19 cellular contexts compared by ENCODE assay signal in the genomic region with DNA sequence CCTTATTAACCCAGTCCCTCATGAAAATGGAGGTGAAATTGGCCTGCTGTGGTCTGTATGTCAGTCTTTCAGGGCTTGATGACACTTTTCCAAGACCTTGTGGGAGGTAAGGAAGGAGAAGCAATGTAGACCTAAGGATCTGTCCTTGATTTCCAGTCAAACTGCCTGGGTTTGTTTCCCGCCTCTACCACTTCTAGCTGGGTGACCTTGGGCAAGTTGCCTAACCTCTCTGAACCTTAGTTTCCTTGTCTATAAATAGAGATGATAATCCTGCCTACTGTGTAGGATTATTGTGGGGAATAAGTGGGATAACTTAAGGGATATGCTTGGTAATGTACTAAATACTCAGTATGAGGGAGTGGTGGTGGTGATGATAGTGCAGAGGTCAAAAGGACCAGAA.
"Had no signal": no experiment of that assay in that cellular context is flagged by ENCODE, and none has a peak within 500 bp of the region (broad histone marks: within the 10 kb centered on the region; RNA-seq: fewer than 3 reads in every experiment).

No MANE protein-coding gene starts in this region.

- H3K9me3 ChIP-seq: ovary, upper lobe of left lung had no signal

- ATAC-seq: activated naive CD4-positive, alpha-beta T cell treated with anti-CD3 and anti-CD28 coated beads, Interleukin-2, amount 50 U/mL, for 72 hours; activated T-cell treated with anti-CD3 and anti-CD28 coated beads, Interleukin-2, amount 50 U/mL, for 72 hours had no signal

- H3K27me3 ChIP-seq: ovary, upper lobe of left lung had no signal

- H3K4me3 ChIP-seq: coronary artery, ovary, upper lobe of left lung had no signal

- H3K4me1 ChIP-seq: upper lobe of left lung had no signal

- H3K9me3 Mint-ChIP-seq: activated CD4-positive, alpha-beta T cell treated with anti-CD3 and anti-CD28 coated beads, Interleukin-2, amount 10 ng/mL, durations not matched to agents 7 days and 5 days; activated naive CD4-positive, alpha-beta T cell treated with anti-CD3 and anti-CD28 coated beads, Interleukin-2, amount 50 U/mL, for 72 hours; activated T-cell treated with anti-CD3 and anti-CD28 coated beads, Interleukin-2, amount 50 U/mL, for 72 hours; neural crest cell had no signal

- H3K27ac Mint-ChIP-seq: activated CD4-positive, alpha-beta T cell treated with anti-CD3 and anti-CD28 coated beads, Interleukin-2, amount 10 ng/mL, durations not matched to agents 7 days and 5 days; activated naive CD4-positive, alpha-beta T cell treated with anti-CD3 and anti-CD28 coated beads, Interleukin-2, amount 50 U/mL, for 72 hours; activated T-cell treated with anti-CD3 and anti-CD28 coated beads, Interleukin-2, amount 50 U/mL, for 72 hours had no signal

- H3K4me1 Mint-ChIP-seq: activated CD4-positive, alpha-beta T cell treated with anti-CD3 and anti-CD28 coated beads, Interleukin-2, amount 10 ng/mL, durations not matched to agents 7 days and 5 days had no signal

- H3K27ac ChIP-seq: coronary artery, ovary, upper lobe of left lung had no signal

- H3K36me3 ChIP-seq: ovary, upper lobe of left lung had no signal

- H3K36me3 Mint-ChIP-seq: activated naive CD4-positive, alpha-beta T cell treated with anti-CD3 and anti-CD28 coated beads, Interleukin-2, amount 50 U/mL, for 72 hours had no signal

- DNase-seq: activated CD4-positive, alpha-beta T cell treated with anti-CD3 and anti-CD28 coated beads, Interleukin-2, amount 10 ng/mL, durations not matched to agents 7 days and 5 days; activated CD4-positive, CD25-positive, alpha-beta regulatory T cell; activated CD8-positive, alpha-beta memory T cell treated with anti-CD3 and anti-CD28 coated beads, Interleukin-2, amount 50 U/mL, for 48 hours; activated gamma-delta T cell; activated T-cell treated with anti-CD3 and anti-CD28 coated beads, Interleukin-2, amount 50 U/mL, for 72 hours; central memory CD4-positive, alpha-beta T cell; effector CD8-positive, alpha-beta T cell; hippocampal formation; ovary; retina; small intestine; stimulated activated CD4-positive, alpha-beta T cell treated with anti-CD3 and anti-CD28 coated beads, Interleukin-4, amount 100 ng/mL, for 4 hours; stimulated activated CD8-positive, alpha-beta memory T cell treated with anti-CD3 and anti-CD28 coated beads, Interleukin-4, amount 100 ng/mL, for 48 hours; stimulated activated naive CD4-positive, alpha-beta T cell treated with Interleukin-2 at 50 U/mL for 16 hours; T-helper 2 cell; upper lobe of left lung had no signal

- H3K27me3 Mint-ChIP-seq: activated CD4-positive, alpha-beta T cell treated with anti-CD3 and anti-CD28 coated beads, Interleukin-2, amount 10 ng/mL, durations not matched to agents 7 days and 5 days had no signal

- H3K4me3 Mint-ChIP-seq: activated CD4-positive, alpha-beta T cell treated with anti-CD3 and anti-CD28 coated beads, Interleukin-2, amount 10 ng/mL, durations not matched to agents 7 days and 5 days; activated T-cell treated with anti-CD3 and anti-CD28 coated beads, Interleukin-2, amount 50 U/mL, for 72 hours; neural crest cell had no signal
